In the genomic region with DNA sequence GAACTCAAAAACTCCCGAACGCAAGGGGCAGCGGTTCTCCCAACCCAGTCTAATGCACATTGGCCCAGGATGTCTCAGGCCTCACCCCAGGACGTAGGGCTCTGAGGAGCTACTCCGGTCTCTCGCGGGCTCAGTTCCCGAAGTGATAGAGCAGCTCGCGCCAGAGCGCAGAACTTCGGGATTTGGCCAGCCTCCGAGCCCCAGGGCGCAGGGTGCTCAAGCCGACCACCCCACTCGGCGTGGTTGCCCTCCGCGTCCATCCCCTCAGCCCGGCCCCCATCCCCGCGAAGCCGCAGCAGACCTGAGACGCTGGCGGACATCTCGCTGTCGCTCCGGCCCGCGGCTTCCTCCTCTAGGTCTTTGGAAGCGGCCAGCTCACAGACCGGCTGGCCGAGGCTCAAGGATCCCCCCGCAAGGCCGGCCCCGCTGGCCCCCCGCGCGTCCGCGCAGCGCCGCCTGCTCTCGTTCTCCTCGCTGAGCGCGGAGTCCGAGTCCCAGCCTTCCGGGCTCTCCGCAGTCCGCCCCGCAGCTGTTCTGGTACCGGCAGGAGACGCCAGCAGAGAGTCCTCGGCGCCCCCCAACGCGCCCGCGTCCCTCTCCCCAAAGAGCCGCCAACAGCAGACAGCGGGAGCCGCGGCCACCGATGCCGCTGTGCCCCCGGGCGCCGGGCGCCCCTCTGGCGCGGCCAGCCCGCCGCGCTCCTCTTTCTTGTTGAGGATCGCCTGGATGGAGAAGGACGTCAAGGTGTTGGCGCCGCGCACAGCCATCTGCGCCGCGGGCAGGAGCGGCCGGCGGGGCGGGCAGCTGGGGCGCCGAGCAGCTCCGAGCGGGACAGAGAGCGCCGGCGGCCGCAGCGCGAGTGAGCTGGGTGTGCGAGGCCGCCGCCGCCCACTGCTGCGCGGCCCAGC, we compare ENCODE assay signal across 8 cellular contexts. TPM values are rescaled to one million over a fixed set of nuclear protein-coding genes. Genes with fewer than 3 reads are reported as not detected.
DNase-seq lines count a peak whose midpoint lies in the region; ATAC-seq, FAIRE-seq and TF ChIP-seq lines count a peak whose summit lies in the region.

A gene (minus strand): TSS at position 861 of the 908 bp plus-strand sequence. CDS start 94 bp downstream, at position 767.

- CTCF ChIA-PET in activated CD4-positive, alpha-beta T cell treated with anti-CD3 and anti-CD28 coated beads, Interleukin-2, amount 10 ng/mL, durations not matched to agents 7 days and 5 days (lab: Charles Lee), result interaction anchor here (1.1 to 2.7 kb wide), 2 partner anchors 15 to 23 kb away, joined by 3 to 10 read pairs; no protein-coding TSS in a partner anchor

- no peak for TF ChIP-seq EP300 in esophagus muscularis mucosa (IDR thresholded peaks at IDR 0.05)

- H3K36me3 ChIP-seq in SJCRH30, result no peaks in the 10 kb centered on the region
- H3K36me3 ChIP-seq in esophagus muscularis mucosa, result peaks cover 0 to 5% (median 0%) of the 10 kb centered on the region in 4 donors

- H3K27me3 ChIP-seq in SJCRH30 (no peaks in the 10 kb centered on the region), esophagus muscularis mucosa (peaks cover 7 to 100% (median 96%) of the 10 kb centered on the region in 4 donors)

- peak within 1 kb of the TSS; percentile 69 for H3K4me3 Mint-ChIP-seq in activated CD4-positive, alpha-beta T cell treated with anti-CD3 and anti-CD28 coated beads, Interleukin-2, amount 10 ng/mL, durations not matched to agents 7 days and 5 days
- peak within 1 kb of the TSS; percentile 93 for H3K4me3 Mint-ChIP-seq in nephron progenitor cell

- H3K4me1 ChIP-seq in SJCRH30 (peaks cover 6% of the 10 kb centered on the region; the same call in 1 of the 2 replicates), esophagus muscularis mucosa (peaks cover 55 to 84% (median 74%) of the 10 kb centered on the region in 4 donors)

- peaks cover 3% of the 10 kb centered on the region for H3K9me3 Mint-ChIP-seq in activated CD4-positive, alpha-beta T cell treated with anti-CD3 and anti-CD28 coated beads, Interleukin-2, amount 10 ng/mL, durations not matched to agents 7 days and 5 days
- H3K9me3 Mint-ChIP-seq in nephron progenitor cell, result no peaks in the 10 kb centered on the region

- H3K36me3 Mint-ChIP-seq in activated CD4-positive, alpha-beta T cell treated with anti-CD3 and anti-CD28 coated beads, Interleukin-2, amount 10 ng/mL, durations not matched to agents 7 days and 5 days (ENCODE audit: low read depth), result peaks cover 10% of the 10 kb centered on the region
- H3K36me3 Mint-ChIP-seq in nephron progenitor cell (ENCODE audit: low read depth), result peaks cover 12% of the 10 kb centered on the region

- no peak for ATAC-seq in GM18868 (IDR thresholded peaks at IDR 0.05; ENCODE audit: unreplicated experiment)
- no peak for ATAC-seq in HG03045 (IDR thresholded peaks at IDR 0.05; ENCODE audit: unreplicated experiment)

- H3K4me3 ChIP-seq in SJCRH30 (peak within 1 kb of the TSS; percentile 76), esophagus muscularis mucosa (peak within 1 kb of the TSS; percentile 57 to 70 (median 64))

- H3K9me3 ChIP-seq in SJCRH30 (replicated peaks) (no peaks in the 10 kb centered on the region), esophagus muscularis mucosa (peaks cover 0 to 7% (median 0%) of the 10 kb centered on the region in 4 donors)

- no peak for TF ChIP-seq POLR2A in esophagus muscularis mucosa (IDR thresholded peaks at IDR 0.05; ENCODE audit: low read depth)

- WGBS in esophagus muscularis mucosa, result 33% methylated on average over 3 of the region's 103 CpGs

- no peak for DNase-seq in activated CD4-positive, alpha-beta T cell treated with anti-CD3 and anti-CD28 coated beads, Interleukin-2, amount 10 ng/mL, durations not matched to agents 7 days and 5 days
- no peak for DNase-seq in activated CD4-positive, alpha-beta T cell treated with anti-CD3 and anti-CD28 coated beads, Interleukin-2, amount 50 U/mL, for 1 hour
- DNase-seq in SJCRH30 (peak in 1 of 2 experiments; percentile 63), esophagus muscularis mucosa (ENCODE audit: extremely low spot score) (peak; percentile 75), nephron progenitor cell (peak; percentile 65), urothelium cell line (ENCODE audit: low spot score) (no peak)

- H3K27ac Mint-ChIP-seq in activated CD4-positive, alpha-beta T cell treated with anti-CD3 and anti-CD28 coated beads, Interleukin-2, amount 10 ng/mL, durations not matched to agents 7 days and 5 days, result peak within 1 kb of the TSS; percentile 52
- peak within 1 kb of the TSS; percentile 92 for H3K27ac Mint-ChIP-seq in nephron progenitor cell

- intact Hi-C loops in esophagus muscularis mucosa (cut with DNase I), result no loop called here

- FAIRE-seq in urothelium cell line (lab: Jason Lieb, UNC), result no peak

- TF ChIP-seq CTCF in esophagus muscularis mucosa (IDR thresholded peaks at IDR 0.05), result no peak
- TF ChIP-seq CTCF in nephron progenitor cell (IDR thresholded peaks at IDR 0.05), result no peak

- POLR2A ChIA-PET in activated CD4-positive, alpha-beta T cell treated with anti-CD3 and anti-CD28 coated beads, Interleukin-2, amount 10 ng/mL, durations not matched to agents 7 days and 5 days (lab: Charles Lee), result no interaction called here

- peaks cover 72% of the 10 kb centered on the region for H3K27me3 Mint-ChIP-seq in activated CD4-positive, alpha-beta T cell treated with anti-CD3 and anti-CD28 coated beads, Interleukin-2, amount 10 ng/mL, durations not matched to agents 7 days and 5 days
- peaks cover 92% of the 10 kb centered on the region for H3K27me3 Mint-ChIP-seq in nephron progenitor cell (ENCODE audit: low read depth, poor library complexity)

- H3K4me1 Mint-ChIP-seq in activated CD4-positive, alpha-beta T cell treated with anti-CD3 and anti-CD28 coated beads, Interleukin-2, amount 10 ng/mL, durations not matched to agents 7 days and 5 days, result peaks cover 32% of the 10 kb centered on the region
- H3K4me1 Mint-ChIP-seq in nephron progenitor cell, result peaks cover 37% of the 10 kb centered on the region

- peak within 1 kb of the TSS; percentile 55 for H3K27ac ChIP-seq in SJCRH30
- H3K27ac ChIP-seq in esophagus muscularis mucosa (replicated peaks in 1 of 4), result peak within 1 kb of the TSS; percentile 37 to 74 (median 51)

RNA-seq across cellular contexts. Expression of the gene that starts here (rescaled TPM):
- not detected for total RNA-seq in activated CD4-positive, alpha-beta T cell treated with anti-CD3 and anti-CD28 coated beads, Interleukin-2, amount 10 ng/mL, durations not matched to agents 7 days and 5 days
- total RNA-seq in SJCRH30 (2014; rRNA removed; shearing (Covaris generic)), result 3.0 and 3.4 TPM in 2 replicates
- total RNA-seq in esophagus muscularis mucosa, result 1 to 10 TPM; 1.2 to 7.0 (median 4.7) TPM

Comparison
In these comparisons a context has a peak if more than half of its experiments do, and no peak if none do; other contexts are left out.
1. DNase-seq: peak in esophagus muscularis mucosa (single experiment) and nephron progenitor cell (single experiment); none in activated CD4-positive, alpha-beta T cell treated with anti-CD3 and anti-CD28 coated beads, Interleukin-2, amount 10 ng/mL, durations not matched to agents 7 days and 5 days (single experiment), activated CD4-positive, alpha-beta T cell treated with anti-CD3 and anti-CD28 coated beads, Interleukin-2, amount 50 U/mL, for 1 hour (single experiment) and urothelium cell line (single experiment).